Comparison of ENCODE assay signal across 8 cellular contexts in the genomic region with DNA sequence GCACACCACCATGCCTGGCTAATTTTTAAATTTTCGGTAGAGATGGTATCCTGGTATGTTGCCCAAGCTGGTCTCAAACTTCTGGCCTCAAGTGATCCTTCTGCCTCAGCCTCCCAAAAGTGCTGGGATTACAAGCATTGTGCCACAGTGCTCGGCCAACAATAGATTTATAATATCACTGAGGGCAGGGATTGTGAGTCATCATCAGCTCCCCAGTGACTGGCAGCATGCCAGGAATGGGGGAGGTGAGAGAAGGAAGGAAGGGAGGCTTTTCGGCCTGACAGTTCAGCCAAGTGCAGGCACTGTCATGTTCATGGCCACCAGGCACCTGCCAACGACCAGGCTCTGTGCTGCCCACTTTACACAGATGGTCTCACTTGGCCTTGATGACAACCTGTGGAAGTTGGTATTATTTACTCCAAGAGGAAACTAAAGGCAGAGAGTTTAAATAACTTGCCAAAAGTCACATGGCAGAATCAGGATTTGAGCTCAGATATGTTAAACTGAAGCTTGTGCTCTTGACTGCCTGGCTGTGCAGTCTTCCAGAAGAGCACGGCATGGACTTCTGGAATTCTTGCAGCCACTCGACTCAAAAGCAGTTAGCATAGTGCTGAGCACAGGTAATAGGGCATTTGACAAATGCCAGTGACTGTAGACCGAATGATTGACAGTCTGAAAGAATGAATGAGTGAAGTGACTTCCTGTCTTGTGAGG. TPM values are rescaled to one million over a fixed set of nuclear protein-coding genes. Genes with fewer than 3 reads are reported as not detected.
DNase-seq lines count a peak whose midpoint lies in the region; ATAC-seq and TF ChIP-seq lines count a peak whose summit lies in the region.
"Not testable (repeated sequence)": the region's sequence is repeated elsewhere in the genome, so short reads cannot be mapped to it uniquely, and the experiment has no call there.

No MANE protein-coding gene starts in this region.

- not testable (repeated sequence) for H3K9me3 ChIP-seq in BLaER1

- not testable (repeated sequence) for H3K36me3 Mint-ChIP-seq in natural killer cell treated with Interleukin-12 subunit alpha and Interleukin-12 subunit beta and Interleukin-15 and Interleukin-18, amount 100 ng/mL, for 72 hours

- H3K27me3 Mint-ChIP-seq in natural killer cell treated with Interleukin-12 subunit alpha and Interleukin-12 subunit beta and Interleukin-15 and Interleukin-18, amount 100 ng/mL, for 72 hours: not testable (repeated sequence)

- peak overlapping the region; percentile 41; the same call in 1 of the 2 replicates for H3K27ac ChIP-seq in BLaER1

- peak overlapping the region; percentile 34; the same call in 1 of the 2 replicates for H3K9ac ChIP-seq in BLaER1

- not testable (repeated sequence) for H3K4me3 Mint-ChIP-seq in natural killer cell treated with Interleukin-12 subunit alpha and Interleukin-12 subunit beta and Interleukin-15 and Interleukin-18, amount 100 ng/mL, for 72 hours

- peak overlapping the region; percentile 59 to 73 for H3K27ac Mint-ChIP-seq in natural killer cell treated with Interleukin-12 subunit alpha and Interleukin-12 subunit beta and Interleukin-15 and Interleukin-18, amount 100 ng/mL, for 72 hours

- not testable (repeated sequence) for TF ChIP-seq CTCF in foreskin fibroblast (IDR thresholded peaks at IDR 0.05; ENCODE audit: low read depth, low read length)

- H3K4me1 ChIP-seq in BLaER1: peaks cover 55% of the 10 kb centered on the region

- not testable (repeated sequence) for H3K9me3 Mint-ChIP-seq in natural killer cell treated with Interleukin-12 subunit alpha and Interleukin-12 subunit beta and Interleukin-15 and Interleukin-18, amount 100 ng/mL, for 72 hours

- H3K36me3 ChIP-seq in BLaER1: not testable (repeated sequence)

- not testable (repeated sequence) for H3K27me3 ChIP-seq in BLaER1

- not testable (repeated sequence) for H3K4me1 Mint-ChIP-seq in natural killer cell treated with Interleukin-12 subunit alpha and Interleukin-12 subunit beta and Interleukin-15 and Interleukin-18, amount 100 ng/mL, for 72 hours (ENCODE audit: low read depth in 2 of 2)

- ATAC-seq in natural killer cell treated with Interleukin-12 subunit alpha and Interleukin-12 subunit beta and Interleukin-15 and Interleukin-18, amount 100 ng/mL, for 72 hours: peak; percentile 79 to 82

- peak; percentile 96 for DNase-seq in HT-29 (ENCODE audit: low spot score)
- peak; percentile 27 for DNase-seq in NCI-H82 treated with DMSO at 0.1 percent for 48 hours (lab: John Stamatoyannopoulos, UW; ENCODE audit: unreplicated experiment)
- DNase-seq in activated CD4-positive, CD25-positive, alpha-beta regulatory T cell (lab: John Stamatoyannopoulos, UW): peak; percentile 56 to 73 (median 66)
- peak; percentile 48 for DNase-seq in activated naive CD8-positive, alpha-beta T cell treated with anti-CD3 and anti-CD28 coated beads, Interleukin-2, amount 50 U/mL, for 16 hours (ENCODE audit: low read depth, low spot score)
- peak; percentile 68 to 89 for DNase-seq in foreskin fibroblast
- peak; percentile 67 for DNase-seq in natural killer cell treated with Interleukin-12 subunit alpha and Interleukin-12 subunit beta and Interleukin-15 and Interleukin-18, amount 100 ng/mL, for 72 hours (ENCODE audit: low spot score)
- DNase-seq in stimulated activated CD8-positive, alpha-beta memory T cell treated with anti-CD3 and anti-CD28 coated beads, Interleukin-15, amount 100 ng/mL, for 4 hours (ENCODE audit: low read depth in 2 of 2): peak; percentile 59 to 68

- not testable (repeated sequence) for H3K4me3 ChIP-seq in BLaER1; foreskin fibroblast (ENCODE audit: low read depth in 1 of 2, low read length in 2 of 2)

- H4K20me1 ChIP-seq in BLaER1: not testable (repeated sequence)

- H3K4me2 ChIP-seq in BLaER1: peak overlapping the region; percentile 74

RNA-seq across cellular contexts. Expression of a gene that starts 46.8 kb away (rescaled TPM):
- total RNA-seq in HT-29 (2014; rRNA removed; shearing (Covaris generic)): 29.5 and 33.8 TPM in 2 replicates
- 10 to 100 TPM; 35.7 to 48.2 TPM for total RNA-seq in natural killer cell treated with Interleukin-12 subunit alpha and Interleukin-12 subunit beta and Interleukin-15 and Interleukin-18, amount 100 ng/mL, for 72 hours

Comparison
In these comparisons a context has a peak if more than half of its experiments do, and no peak if none do; other contexts are left out.
1. DNase-seq: peak in every context shown above with its lines; median percentile 96 in HT-29; 78 in foreskin fibroblast; 67 in natural killer cell treated with Interleukin-12 subunit alpha and Interleukin-12 subunit beta and Interleukin-15 and Interleukin-18, amount 100 ng/mL, for 72 hours; 66 in activated CD4-positive, CD25-positive, alpha-beta regulatory T cell; 64 in stimulated activated CD8-positive, alpha-beta memory T cell treated with anti-CD3 and anti-CD28 coated beads, Interleukin-15, amount 100 ng/mL, for 4 hours; 48 in activated naive CD8-positive, alpha-beta T cell treated with anti-CD3 and anti-CD28 coated beads, Interleukin-2, amount 50 U/mL, for 16 hours; 27 in NCI-H82 treated with DMSO at 0.1 percent for 48 hours.